In genomic region chr4:7664106-7664505, GRCh38 we compare ENCODE assay signal across 38 cellular contexts.
"Had no signal": no experiment of that assay in that cellular context is flagged by ENCODE, and none has a peak within 500 bp of the region (broad histone marks: within the 10 kb centered on the region; RNA-seq: fewer than 3 reads in every experiment).

No MANE protein-coding gene starts in this region.

- H3K4me3 Mint-ChIP-seq: activated B cell treated with CpG ODN at 0.5 μM for 24 hours; activated CD4-positive, alpha-beta memory T cell treated with anti-CD3 and anti-CD28 coated beads for 36 hours; activated CD4-positive, alpha-beta T cell treated with anti-CD3 and anti-CD28 coated beads, Interleukin-2, amount 10 ng/mL, durations not matched to agents 24 days and 14 days; activated CD8-positive, alpha-beta T cell treated with anti-CD3 and anti-CD28 coated beads for 36 hours; activated naive CD4-positive, alpha-beta T cell treated with anti-CD3 and anti-CD28 coated beads for 36 hours; activated naive CD8-positive, alpha-beta T cell treated with anti-CD3 and anti-CD28 coated beads for 36 hours; activated T-cell treated with anti-CD3 and anti-CD28 coated beads, Interleukin-2, amount 50 U/mL, for 4 hours; activated T-cell treated with anti-CD3 and anti-CD28 coated beads, Interleukin-2, amount 50 U/mL, for 72 hours; activated T-helper 1 cell treated with anti-CD3 and anti-CD28 coated beads, Interleukin-12 subunit alpha, Interleukin-12 subunit beta, Interleukin-2, Interleukin-4 antibody, amounts not matched to agents 30 ng/mL and 10 ng/mL and 1 ng/mL, durations not matched to agents 14 hours and 24 hours and 36 hours; activated T-helper 17 cell treated with anti-CD3 and anti-CD28 coated beads, Interleukin-2, amount 50 U/mL, for 72 hours; brain; central memory CD8-positive, alpha-beta T cell; T-helper 1 cell treated with Interleukin-12 subunit alpha and Interleukin-12 subunit beta and Interleukin-4 antibody, amounts not matched to agents 30 μg/mL and 1 μg/mL, for 36 hours; T-helper 2 cell treated with Interferon-gamma antibody and Interleukin-4, amounts not matched to agents 5 μg/mL and 100 μg/mL, for 36 hours had no signal

- ATAC-seq: activated T-cell treated with anti-CD3 and anti-CD28 coated beads, Interleukin-2, amount 50 U/mL, for 4 hours; activated T-helper 17 cell treated with anti-CD3 and anti-CD28 coated beads, Interleukin-2, amount 50 U/mL, for 72 hours had no signal

- H3K27me3 Mint-ChIP-seq: activated B cell treated with CpG ODN at 0.5 μM for 24 hours; activated CD4-positive, alpha-beta memory T cell treated with anti-CD3 and anti-CD28 coated beads for 36 hours; activated CD4-positive, alpha-beta T cell treated with anti-CD3 and anti-CD28 coated beads, Interleukin-2, amount 10 ng/mL, durations not matched to agents 24 days and 14 days; activated CD8-positive, alpha-beta T cell treated with anti-CD3 and anti-CD28 coated beads for 36 hours; activated naive CD8-positive, alpha-beta T cell treated with anti-CD3 and anti-CD28 coated beads for 36 hours had no signal

- H3K4me1 Mint-ChIP-seq: activated B cell treated with CpG ODN at 0.5 μM for 24 hours; activated naive CD8-positive, alpha-beta T cell treated with anti-CD3 and anti-CD28 coated beads for 36 hours; activated T-helper 17 cell treated with anti-CD3 and anti-CD28 coated beads, Interleukin-2, amount 50 U/mL, for 72 hours; brain had no signal

- H3K9me3 ChIP-seq: adrenal gland, ascending aorta had no signal

- H3K36me3 ChIP-seq: adrenal gland, ascending aorta, cardiac muscle cell had no signal

- DNase-seq: activated B cell treated with CpG ODN at 0.5 μM for 24 hours; activated CD4-positive, alpha-beta memory T cell treated with anti-CD3 and anti-CD28 coated beads for 36 hours; activated CD4-positive, alpha-beta T cell treated with anti-CD3 and anti-CD28 coated beads for 4 hours; activated CD4-positive, alpha-beta T cell treated with anti-CD3 and anti-CD28 coated beads, Interleukin-2, amount 10 ng/mL, durations not matched to agents 24 days and 14 days; activated CD4-positive, alpha-beta T cell treated with anti-CD3 and anti-CD28 coated beads, Interleukin-2, amount 50 U/mL, for 1 hour; activated CD4-positive, alpha-beta T cell treated with anti-CD3 and anti-CD28 coated beads, Interleukin-2, amount 50 U/mL, for 4 hours; activated CD4-positive, CD25-positive, alpha-beta regulatory T cell treated with anti-CD3 and anti-CD28 coated beads, Interleukin-2, amount 50 U/mL, for 72 hours; activated CD8-positive, alpha-beta memory T cell treated with anti-CD3 and anti-CD28 coated beads, Interleukin-2, amount 50 U/mL, for 4 hours; activated CD8-positive, alpha-beta T cell treated with anti-CD3 and anti-CD28 coated beads for 36 hours; activated effector memory CD4-positive, alpha-beta T cell treated with anti-CD3 and anti-CD28 coated beads, Interleukin-2, amount 50 U/mL, for 16 hours; activated gamma-delta T cell treated with Interleukin-2 at 50 U/mL for 16 hours; activated naive CD4-positive, alpha-beta T cell; activated naive CD4-positive, alpha-beta T cell treated with anti-CD3 and anti-CD28 coated beads for 36 hours; activated naive CD4-positive, alpha-beta T cell treated with anti-CD3 and anti-CD28 coated beads, Interleukin-2, amount 50 U/mL, for 16 hours; activated naive CD8-positive, alpha-beta T cell treated with anti-CD3 and anti-CD28 coated beads for 36 hours; activated T-cell treated with anti-CD3 and anti-CD28 coated beads for 4 hours; activated T-cell treated with anti-CD3 and anti-CD28 coated beads, Interleukin-2, amount 50 U/mL, for 1 hour; activated T-cell treated with anti-CD3 and anti-CD28 coated beads, Interleukin-2, amount 50 U/mL, for 4 hours; activated T-cell treated with anti-CD3 and anti-CD28 coated beads, Interleukin-2, amount 50 U/mL, for 72 hours; adrenal gland; amygdala; anterior cingulate cortex; caudate nucleus; T-helper 1 cell; T-helper 2 cell; T-helper 9 cell had no signal

- H3K27ac ChIP-seq: adrenal gland, ascending aorta, cardiac muscle cell, VCaP had no signal

- FAIRE-seq: bronchial epithelial cell, TTC549 had no signal

- H3K4me3 ChIP-seq: adrenal gland, ascending aorta, cardiac muscle cell had no signal

- H3K27me3 ChIP-seq: adrenal gland, ascending aorta, cardiac muscle cell had no signal

- H3K9me3 Mint-ChIP-seq: activated B cell treated with CpG ODN at 0.5 μM for 24 hours; activated CD4-positive, alpha-beta memory T cell treated with anti-CD3 and anti-CD28 coated beads for 36 hours; activated CD4-positive, alpha-beta T cell treated with anti-CD3 and anti-CD28 coated beads, Interleukin-2, amount 10 ng/mL, durations not matched to agents 24 days and 14 days; activated CD8-positive, alpha-beta T cell treated with anti-CD3 and anti-CD28 coated beads for 36 hours; activated naive CD4-positive, alpha-beta T cell treated with anti-CD3 and anti-CD28 coated beads for 36 hours; activated naive CD8-positive, alpha-beta T cell treated with anti-CD3 and anti-CD28 coated beads for 36 hours; activated T-cell treated with anti-CD3 and anti-CD28 coated beads, Interleukin-2, amount 50 U/mL, for 4 hours; activated T-helper 1 cell treated with anti-CD3 and anti-CD28 coated beads, Interleukin-12 subunit alpha, Interleukin-12 subunit beta, Interleukin-2, Interleukin-4 antibody, amounts not matched to agents 30 ng/mL and 10 ng/mL and 1 ng/mL, durations not matched to agents 14 hours and 24 hours and 36 hours; central memory CD8-positive, alpha-beta T cell; T-helper 1 cell treated with Interleukin-12 subunit alpha and Interleukin-12 subunit beta and Interleukin-4 antibody, amounts not matched to agents 30 μg/mL and 1 μg/mL, for 36 hours; T-helper 2 cell treated with Interferon-gamma antibody and Interleukin-4, amounts not matched to agents 5 μg/mL and 100 μg/mL, for 36 hours had no signal

- H3K36me3 Mint-ChIP-seq: activated CD4-positive, alpha-beta memory T cell treated with anti-CD3 and anti-CD28 coated beads for 36 hours; activated naive CD4-positive, alpha-beta T cell treated with anti-CD3 and anti-CD28 coated beads, Interleukin-2, amount 50 U/mL, for 72 hours; activated naive CD8-positive, alpha-beta T cell treated with anti-CD3 and anti-CD28 coated beads for 36 hours had no signal

- H3K4me1 ChIP-seq: adrenal gland, ascending aorta had no signal

- H3K27ac Mint-ChIP-seq: activated B cell treated with CpG ODN at 0.5 μM for 24 hours; activated CD4-positive, alpha-beta memory T cell treated with anti-CD3 and anti-CD28 coated beads for 36 hours; activated CD4-positive, alpha-beta T cell treated with anti-CD3 and anti-CD28 coated beads, Interleukin-2, amount 10 ng/mL, durations not matched to agents 24 days and 14 days; activated CD8-positive, alpha-beta T cell treated with anti-CD3 and anti-CD28 coated beads for 36 hours; activated naive CD4-positive, alpha-beta T cell treated with anti-CD3 and anti-CD28 coated beads for 36 hours; activated naive CD4-positive, alpha-beta T cell treated with anti-CD3 and anti-CD28 coated beads, Interleukin-2, amount 50 U/mL, for 72 hours; activated naive CD8-positive, alpha-beta T cell treated with anti-CD3 and anti-CD28 coated beads for 36 hours; activated T-cell treated with anti-CD3 and anti-CD28 coated beads, Interleukin-2, amount 50 U/mL, for 72 hours; activated T-helper 1 cell treated with anti-CD3 and anti-CD28 coated beads, Interleukin-12 subunit alpha, Interleukin-12 subunit beta, Interleukin-2, Interleukin-4 antibody, amounts not matched to agents 30 ng/mL and 10 ng/mL and 1 ng/mL, durations not matched to agents 14 hours and 24 hours and 36 hours; activated T-helper 17 cell treated with anti-CD3 and anti-CD28 coated beads, Interleukin-2, amount 50 U/mL, for 72 hours; brain; T-helper 1 cell treated with Interleukin-12 subunit alpha and Interleukin-12 subunit beta and Interleukin-4 antibody, amounts not matched to agents 30 μg/mL and 1 μg/mL, for 36 hours; T-helper 2 cell treated with Interferon-gamma antibody and Interleukin-4, amounts not matched to agents 5 μg/mL and 100 μg/mL, for 36 hours had no signal
